In the genomic region with DNA sequence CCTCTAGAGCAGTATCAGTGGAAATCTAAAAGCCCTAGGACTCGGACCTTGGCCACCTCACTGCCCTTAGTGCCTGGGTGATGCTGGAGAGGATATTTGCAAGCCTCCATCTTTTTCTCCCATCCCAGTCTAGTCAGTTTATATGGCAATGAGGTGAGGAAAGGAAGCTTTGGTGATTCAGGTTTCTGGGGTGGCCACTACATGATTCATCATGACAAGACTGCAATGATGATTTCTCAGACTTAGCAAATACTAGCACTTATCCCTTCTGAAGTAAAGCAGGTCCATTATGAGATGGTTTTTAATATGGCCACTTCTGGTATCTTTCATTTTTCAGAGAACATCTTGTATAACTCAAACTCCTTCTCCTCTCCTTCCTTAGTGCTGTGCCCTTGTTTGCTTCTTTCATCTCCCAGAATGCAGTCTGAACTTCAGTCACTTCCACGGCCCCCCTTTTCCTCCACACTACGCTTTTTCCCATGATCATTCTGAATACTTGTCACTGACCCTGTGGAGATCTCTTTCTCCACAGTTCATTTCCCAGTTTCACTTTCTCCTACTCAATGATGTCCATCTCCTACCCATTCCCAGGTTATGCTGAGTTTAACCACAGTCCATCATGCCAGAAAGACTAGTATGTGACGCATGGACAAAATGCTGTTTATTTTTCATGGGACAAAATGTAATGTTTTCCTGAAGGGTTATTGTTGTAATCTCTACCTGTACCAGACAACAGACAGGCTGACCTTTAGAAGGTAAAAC, we compare ENCODE assay signal across 14 cellular contexts. TPM values are rescaled to one million over a fixed set of nuclear protein-coding genes. Genes with fewer than 3 reads are reported as not detected.
A peak's percentile ranks its signal among the peaks of the same experiment; 100 is the strongest.
DNase-seq lines count a peak whose midpoint lies in the region; ATAC-seq, FAIRE-seq and TF ChIP-seq lines count a peak whose summit lies in the region.
"Not testable (repeated sequence)": the region's sequence is repeated elsewhere in the genome, so short reads cannot be mapped to it uniquely, and the experiment has no call there.
"Had no signal": no experiment of that assay in that cellular context is flagged by ENCODE, and none has a peak within 500 bp of the region (broad histone marks: within the 10 kb centered on the region; RNA-seq: fewer than 3 reads in every experiment).

No MANE protein-coding gene starts in this region.

- TF ChIP-seq CTCF in RWPE1 (conservative IDR thresholded peaks at IDR 0.05; ENCODE audit: low read depth); activated CD8-positive, alpha-beta T cell treated with anti-CD3 and anti-CD28 coated beads for 36 hours (IDR thresholded peaks at IDR 0.05); epithelial cell of esophagus (IDR thresholded peaks at IDR 0.05; ENCODE audit: insufficient read depth, low read depth, low read length, missing control alignments): not testable (repeated sequence)

- not testable (repeated sequence) for H3K36me3 Mint-ChIP-seq in activated CD8-positive, alpha-beta T cell treated with anti-CD3 and anti-CD28 coated beads for 36 hours (ENCODE audit: low read depth)

- H3K4me3 ChIP-seq in epithelial cell of esophagus (ENCODE audit: low read length), result not testable (repeated sequence)

- ATAC-seq in activated CD8-positive, alpha-beta T cell treated with anti-CD3 and anti-CD28 coated beads for 36 hours, result peak; percentile 43
- peak; percentile 67 for ATAC-seq in left lobe of liver
- peak; percentile 61 for ATAC-seq in stimulated activated naive CD8-positive, alpha-beta T cell treated with anti-CD3 and anti-CD28 coated beads, Interleukin-15, Interleukin-2, amounts not matched to agents 100 U/mL and 50 U/mL, for 24 hours

- not testable (repeated sequence) for H3K27ac ChIP-seq in RWPE1

- not testable (repeated sequence) for TF ChIP-seq POLR2A in GM12892 (IDR thresholded peaks at IDR 0.05; ENCODE audit: low read depth, low read length)

- H3K9me3 Mint-ChIP-seq in activated CD8-positive, alpha-beta T cell treated with anti-CD3 and anti-CD28 coated beads for 36 hours, result not testable (repeated sequence)

- CTCF ChIA-PET in RWPE1 (lab: Yijun Ruan, JAX); activated CD8-positive, alpha-beta T cell treated with anti-CD3 and anti-CD28 coated beads for 36 hours (lab: Charles Lee): not testable (repeated sequence)

- H3K4me3 Mint-ChIP-seq in activated CD8-positive, alpha-beta T cell treated with anti-CD3 and anti-CD28 coated beads for 36 hours, result not testable (repeated sequence)

- POLR2A ChIA-PET in RWPE1 (lab: Yijun Ruan, JAX; ENCODE audit: low non-redundant PET); activated CD8-positive, alpha-beta T cell treated with anti-CD3 and anti-CD28 coated beads for 36 hours (lab: Charles Lee): not testable (repeated sequence)

- intact Hi-C loops in activated CD8-positive, alpha-beta T cell treated with anti-CD3 and anti-CD28 coated beads for 36 hours (cut with micrococcal nuclease), result not testable (repeated sequence)

- H3K27me3 Mint-ChIP-seq in activated CD8-positive, alpha-beta T cell treated with anti-CD3 and anti-CD28 coated beads for 36 hours, result not testable (repeated sequence)

- H3K4me1 Mint-ChIP-seq in activated CD8-positive, alpha-beta T cell treated with anti-CD3 and anti-CD28 coated beads for 36 hours (ENCODE audit: low read depth), result peaks cover 12% of the 10 kb centered on the region

- peak overlapping the region; percentile 25 for H3K27ac Mint-ChIP-seq in activated CD8-positive, alpha-beta T cell treated with anti-CD3 and anti-CD28 coated beads for 36 hours

- DNase-seq in A172 (ENCODE audit: low spot score) (peak; percentile 19), RWPE1 (ENCODE audit: low spot score) (peak; percentile 3), amniotic epithelial cell (ENCODE audit: low read depth) (peak; percentile 4), epithelial cell of esophagus (ENCODE audit: low read depth) (peak; percentile 72)
- not testable (repeated sequence) for DNase-seq in GM12892 (ENCODE audit: insufficient read length); left lobe of liver (ENCODE audit: low spot score); stimulated activated naive CD8-positive, alpha-beta T cell treated with anti-CD3 and anti-CD28 coated beads, Interleukin-15, Interleukin-2, amounts not matched to agents 100 U/mL and 50 U/mL, for 24 hours
- peak; percentile 9 for DNase-seq in activated CD8-positive, alpha-beta T cell treated with anti-CD3 and anti-CD28 coated beads for 36 hours

- FAIRE-seq in GM12892 (lab: Jason Lieb, UNC), result peak; percentile 79

RNA-seq across cellular contexts. Expression of a gene that starts 57.4 kb away (rescaled TPM):
- total RNA-seq in A172 (2014; rRNA removed; shearing (Covaris generic)), result not detected in 2 replicates
- polyA plus RNA-seq in GM12892 (2012; ENCODE audit: missing spikeins), result not detected
- not detected for total RNA-seq in activated CD8-positive, alpha-beta T cell treated with anti-CD3 and anti-CD28 coated beads for 36 hours
- not detected for total RNA-seq in left lobe of liver
- total RNA-seq: CD8-positive, alpha-beta T cell; H7; OCI-LY7; Peyer's patch; Right ventricle myocardium superior; SK-MEL-5 had no signal
